In genomic region chr1:165070675-165071074, GRCh38 we compare ENCODE assay signal across 16 cellular contexts.
DNase-seq lines count a peak whose midpoint lies in the region; ATAC-seq and TF ChIP-seq lines count a peak whose summit lies in the region.
"Had no signal": no experiment of that assay in that cellular context is flagged by ENCODE, and none has a peak within 500 bp of the region (broad histone marks: within the 10 kb centered on the region; RNA-seq: fewer than 3 reads in every experiment).

No MANE protein-coding gene starts in this region.

- H2BK120ac ChIP-seq in mesendoderm (ENCODE audit: low read depth, low read length), result no peak overlapping the region

- intact Hi-C loops in Caco-2 (cut with micrococcal nuclease; ENCODE audit: unreplicated experiment), result loop anchor here (5.0 to 10.0 kb wide), 3 partner anchors 86 to 1543 kb away; no protein-coding TSS in a partner anchor

- CTCF ChIA-PET in Caco-2 (lab: Charles Lee), result no interaction called here

- no peak for TF ChIP-seq CTCF in Caco-2 (IDR thresholded peaks at IDR 0.05; ENCODE audit: insufficient read depth in 1 of 2, low read depth in 1 of 2, low read length in 1 of 2, severe bottlenecking in 1 of 2, unreplicated experiment in 1 of 2)
- no peak for TF ChIP-seq CTCF in VCaP (conservative IDR thresholded peaks at IDR 0.05)
- TF ChIP-seq CTCF in right atrium auricular region (IDR thresholded peaks at IDR 0.05), result no peak

- no CpG with 5 or more reads among the region's 4 CpGs for WGBS in mesendoderm (ENCODE audit: extremely low coverage, insufficient coverage, low lambda C conversion rate)

- H3K9ac ChIP-seq in mesendoderm (ENCODE audit: low read length), result no peak overlapping the region

- H3K4me2 ChIP-seq in mesendoderm (ENCODE audit: low read length), result no peak overlapping the region

- ATAC-seq in GM19324 (IDR thresholded peaks at IDR 0.05; ENCODE audit: low FRiP score, unreplicated experiment), result no peak

- 0 out of 2 replicates have a peak, but pooled peaks cover 4% of the 10 kb centered on the region for H3K4me1 ChIP-seq in Caco-2
- H3K4me1 ChIP-seq in mesendoderm (ENCODE audit: control insufficient read depth, low read depth, low read length), result no peaks in the 10 kb centered on the region
- H3K4me1 ChIP-seq in right atrium auricular region, result peaks cover 0 to 9% of the 10 kb centered on the region in 2 donors

- no peak overlapping the region for H3K4me3 ChIP-seq in Caco-2 (ENCODE audit: low read depth, low read length)
- H3K4me3 ChIP-seq in mesendoderm (ENCODE audit: low read length), result no peak overlapping the region
- H3K4me3 ChIP-seq in right atrium auricular region, result no peak overlapping the region

- POLR2A ChIA-PET in Caco-2 (lab: Charles Lee), result no interaction called here

- H3K4ac ChIP-seq in mesendoderm (ENCODE audit: low read depth, low read length), result no peak overlapping the region

- H3K79me1 ChIP-seq in mesendoderm (ENCODE audit: low read length), result no peaks in the 10 kb centered on the region

- no peak overlapping the region for H2BK15ac ChIP-seq in mesendoderm (replicated peaks; ENCODE audit: low read depth)

- H3K4me1 Mint-ChIP-seq in Caco-2 (ENCODE audit: low read depth, unreplicated experiment), result peaks cover 25% of the 10 kb centered on the region
- H3K4me1 Mint-ChIP-seq: B cell; CD4-positive, alpha-beta memory T cell had no signal

- H4K5ac ChIP-seq in mesendoderm (ENCODE audit: low read length), result no peak overlapping the region

- no peaks in the 10 kb centered on the region for H3K27me3 ChIP-seq in Caco-2 (replicated peaks; ENCODE audit: control insufficient read depth, insufficient read depth, low read length)
- no peaks in the 10 kb centered on the region for H3K27me3 ChIP-seq in mesendoderm (ENCODE audit: insufficient read depth, low read length, poor library complexity)
- H3K27me3 ChIP-seq in right atrium auricular region, result no peaks in the 10 kb centered on the region

- H3K9me3 ChIP-seq in Caco-2 (no peaks in the 10 kb centered on the region), right atrium auricular region (no peaks in the 10 kb centered on the region)

- H3K23ac ChIP-seq in mesendoderm (ENCODE audit: low read length), result no peak overlapping the region

- BruUV-seq in Caco-2 (replicated peaks; lab: Mats Ljungman, UMichigan), result no TSS peak

- H3K27me3 Mint-ChIP-seq in Caco-2 (ENCODE audit: insufficient read depth, unreplicated experiment), result peaks cover 5% of the 10 kb centered on the region
- H3K27me3 Mint-ChIP-seq: CD4-positive, alpha-beta memory T cell had no signal

- H3K27ac Mint-ChIP-seq in Caco-2 (ENCODE audit: unreplicated experiment), result peak overlapping the region; percentile 9
- H3K27ac Mint-ChIP-seq: B cell; CD4-positive, alpha-beta memory T cell had no signal

- DNase-seq in Caco-2, result no peak
- DNase-seq in mesendoderm, result no peak
- DNase-seq in NCI-H345 treated with DMSO at 0.1 percent for 48 hours (lab: John Stamatoyannopoulos, UW; ENCODE audit: unreplicated experiment), result no peak
- DNase-seq in NOMO-1 treated with DMSO at 0.1 percent for 48 hours (lab: John Stamatoyannopoulos, UW; ENCODE audit: unreplicated experiment), result no peak
- no peak for DNase-seq in right atrium auricular region (ENCODE audit: low spot score)
- DNase-seq: CD4-positive, alpha-beta memory T cell; COR-L47; DND-41; GF-D8; H7; IMR-90 had no signal

- H3K36me3 Mint-ChIP-seq in Caco-2 (ENCODE audit: insufficient read depth, unreplicated experiment), result no peaks in the 10 kb centered on the region
- H3K36me3 Mint-ChIP-seq: CD4-positive, alpha-beta memory T cell had no signal

- H2BK5ac ChIP-seq in mesendoderm (ENCODE audit: low read length), result no peak overlapping the region

- H3K79me2 ChIP-seq in mesendoderm (ENCODE audit: control insufficient read depth, insufficient read depth, low read length), result no peaks in the 10 kb centered on the region

- H3K56ac ChIP-seq in mesendoderm (ENCODE audit: low read length), result no peak overlapping the region

- H3K9me3 Mint-ChIP-seq in Caco-2 (ENCODE audit: unreplicated experiment), result no peaks in the 10 kb centered on the region

- H3K27ac ChIP-seq in VCaP (peak overlapping the region; percentile 45; the same call in 1 of the 2 replicates), cingulate gyrus (ENCODE audit: low read depth, low read length) (peak overlapping the region; percentile 93), mesendoderm (ENCODE audit: low read depth, low read length) (no peak overlapping the region), right atrium auricular region (no peak overlapping the region)
- H3K27ac ChIP-seq: C4-2B had no signal

- no peak overlapping the region for H3K4me3 Mint-ChIP-seq in Caco-2 (ENCODE audit: unreplicated experiment)
- H3K4me3 Mint-ChIP-seq: B cell; CD4-positive, alpha-beta memory T cell had no signal

- no peak overlapping the region for H3K18ac ChIP-seq in mesendoderm (ENCODE audit: low read length)

- no peak overlapping the region for H4K8ac ChIP-seq in mesendoderm (ENCODE audit: low read depth, low read length)

- H2AK5ac ChIP-seq in mesendoderm (ENCODE audit: low read length), result peak overlapping the region; percentile 11

- H3K36me3 ChIP-seq in Caco-2 (ENCODE audit: control insufficient read depth, insufficient read depth, low read length) (no peaks in the 10 kb centered on the region), mesendoderm (ENCODE audit: control insufficient read depth, insufficient read depth, low read length) (no peaks in the 10 kb centered on the region), right atrium auricular region (no peaks in the 10 kb centered on the region)

Comparison
In these comparisons a context has a peak if more than half of its experiments do, and no peak if none do; other contexts are left out.
1. H3K27ac ChIP-seq: peak in VCaP (single experiment) and cingulate gyrus (single experiment); none in mesendoderm (single experiment) and right atrium auricular region (0 of 2).